ENCODE assay signal across 5 cellular contexts in genomic region chr3:33339758-33340157, GRCh38.
"Had no signal": no experiment of that assay in that cellular context is flagged by ENCODE, and none has a peak within 500 bp of the region (broad histone marks: within the 10 kb centered on the region; RNA-seq: fewer than 3 reads in every experiment).

No MANE protein-coding gene starts in this region.

- H3K9me3 Mint-ChIP-seq: IgD-negative memory B cell had no signal

- FAIRE-seq: HepG2, HTR-8/SVneo had no signal

- H3K4me1 Mint-ChIP-seq: IgD-negative memory B cell had no signal

- H3K36me3 Mint-ChIP-seq: IgD-negative memory B cell had no signal

- H3K4me3 Mint-ChIP-seq: IgD-negative memory B cell had no signal

- DNase-seq: IMR-90 had no signal

- H3K27ac ChIP-seq: HL-60 had no signal

- ATAC-seq: HepG2 had no signal
